Comparison of ENCODE assay signal across 8 cellular contexts in genomic region chr16:84585886-84586285, GRCh38. TPM values are rescaled to one million over a fixed set of nuclear protein-coding genes. Genes with fewer than 3 reads are reported as not detected.
DNase-seq lines count a peak whose midpoint lies in the region; ATAC-seq and TF ChIP-seq lines count a peak whose summit lies in the region.

No MANE protein-coding gene starts in this region.

- ATAC-seq in GM18861 (IDR thresholded peaks at IDR 0.05; ENCODE audit: unreplicated experiment) = peak; percentile 69
- peak; percentile 74 for ATAC-seq in HG02588 (IDR thresholded peaks at IDR 0.05; ENCODE audit: unreplicated experiment)
- 0 out of 3 replicates have a peak, but pooled peaks have one; percentile 33 for ATAC-seq in RWPE2 (ENCODE audit: low read depth)
- peak; percentile 23 to 40 for ATAC-seq in lower lobe of right lung
- no peak for ATAC-seq in GM21367 (IDR thresholded peaks at IDR 0.05; ENCODE audit: unreplicated experiment)

- DNase-seq in RWPE2 (ENCODE audit: low spot score) = no peak
- DNase-seq in lower lobe of right lung = no peak
- DNase-seq in stimulated activated CD4-positive, alpha-beta T cell treated with anti-CD3 and anti-CD28 coated beads, Interleukin-2, amount 100 ng/mL, for 24 hours = no peak
- DNase-seq in activated CD8-positive, alpha-beta memory T cell treated with anti-CD3 and anti-CD28 coated beads, Interleukin-2, amount 50 U/mL, for 4 hours = no peak
- DNase-seq in GM03348 (ENCODE audit: low spot score) = no peak

- no peaks in the 10 kb centered on the region for H3K4me1 ChIP-seq in RWPE2 (ENCODE audit: insufficient read depth, poor library complexity, severe bottlenecking)
- no peaks in the 10 kb centered on the region for H3K4me1 ChIP-seq in lower lobe of right lung

- H3K36me3 ChIP-seq in RWPE2 (ENCODE audit: low read depth) (peaks cover 95% of the 10 kb centered on the region), lower lobe of right lung (peaks cover 29% of the 10 kb centered on the region)

- no peak overlapping the region for H3K27ac ChIP-seq in RWPE2 (ENCODE audit: poor library complexity, severe bottlenecking)
- H3K27ac ChIP-seq in lower lobe of right lung = no peak overlapping the region

- no peaks in the 10 kb centered on the region for H3K27me3 ChIP-seq in RWPE2 (ENCODE audit: insufficient read depth, poor library complexity, severe bottlenecking)
- no peaks in the 10 kb centered on the region for H3K27me3 ChIP-seq in lower lobe of right lung (ENCODE audit: low read depth)

- H3K4me3 ChIP-seq in RWPE2 (ENCODE audit: severe bottlenecking) (no peak overlapping the region), lower lobe of right lung (no peak overlapping the region)

- intact Hi-C loops in lower lobe of right lung (cut with DNase I) = no loop called here

- TF ChIP-seq CTCF in RWPE2 (IDR thresholded peaks at IDR 0.05; ENCODE audit: poor library complexity, severe bottlenecking) = no peak
- no peak for TF ChIP-seq CTCF in lower lobe of right lung (IDR thresholded peaks at IDR 0.05)

- H3K9me3 ChIP-seq in RWPE2 (ENCODE audit: severe bottlenecking) (no peaks in the 10 kb centered on the region), lower lobe of right lung (no peaks in the 10 kb centered on the region)

RNA-seq across cellular contexts. Expression of gene COTL1, which starts 32.0 kb away (rescaled TPM):
- total RNA-seq in lower lobe of right lung = 221 TPM
